13 cellular contexts compared by ENCODE assay signal in the genomic region with DNA sequence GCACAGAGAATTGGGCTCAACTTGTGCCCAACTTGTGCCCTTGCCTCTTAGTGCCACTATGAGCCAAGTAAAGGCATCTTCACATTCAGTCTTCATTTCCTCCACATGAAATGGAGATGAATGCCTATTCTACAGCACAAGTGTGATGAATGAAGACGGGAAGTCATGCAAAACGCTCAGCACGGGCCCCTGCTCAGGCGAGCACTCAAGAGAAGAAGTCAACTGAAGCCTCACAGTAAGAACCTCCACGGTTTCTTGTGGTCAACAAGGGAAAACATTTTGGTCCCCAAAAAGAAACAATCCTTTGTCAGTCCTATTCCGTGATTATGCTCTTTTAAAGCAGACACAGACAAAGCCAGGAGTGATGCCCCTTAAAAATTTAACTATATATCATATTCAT.
DNase-seq lines count a peak whose midpoint lies in the region; ATAC-seq lines count a peak whose summit lies in the region.
"Had no signal": no experiment of that assay in that cellular context is flagged by ENCODE, and none has a peak within 500 bp of the region (broad histone marks: within the 10 kb centered on the region; RNA-seq: fewer than 3 reads in every experiment).

No MANE protein-coding gene starts in this region.

- H3K4me2 ChIP-seq in BLaER1 = peak overlapping the region; percentile 89

- DNase-seq in iPS-NIHi11 (ENCODE audit: low spot score) = peak; percentile 17
- DNase-seq in stimulated activated CD4-positive, alpha-beta T cell treated with anti-CD3 and anti-CD28 coated beads, Interleukin-4, amount 100 ng/mL, for 1 hour = no peak
- DNase-seq in amniotic stem cell (lab: John Stamatoyannopoulos, UW) = no peak
- no peak for DNase-seq in effector memory CD4-positive, alpha-beta T cell
- DNase-seq: activated CD4-positive, alpha-beta memory T cell treated with anti-CD3 and anti-CD28 coated beads, Interleukin-2, amount 10 ng/mL, durations not matched to agents 7 days and 5 days; BE2C; dorsolateral prefrontal cortex; foreskin keratinocyte; NCI-H1436 had no signal

- H3K27ac ChIP-seq in BLaER1 (peak overlapping the region; percentile 96), HUES48 (ENCODE audit: low read depth, low read length) (peak overlapping the region; percentile 77)
- no peak overlapping the region for H3K27ac ChIP-seq in effector memory CD4-positive, alpha-beta T cell (ENCODE audit: insufficient read depth, low read length, poor library complexity, severe bottlenecking)
- H3K27ac ChIP-seq: foreskin keratinocyte had no signal

- H3K4me3 ChIP-seq in BLaER1 (peak overlapping the region; percentile 41), HUES48 (ENCODE audit: low read depth, low read length) (no peak overlapping the region)
- H3K4me3 ChIP-seq in effector memory CD4-positive, alpha-beta T cell (ENCODE audit: insufficient read depth, low read depth, low read length, poor library complexity, severe bottlenecking) = no peak overlapping the region
- H3K4me3 ChIP-seq: dorsolateral prefrontal cortex had no signal

- no peaks in the 10 kb centered on the region for H4K20me1 ChIP-seq in BLaER1

- H3K9me3 ChIP-seq in BLaER1 (0 out of 2 replicates have a peak, but pooled peaks cover 6% of the 10 kb centered on the region), HUES48 (ENCODE audit: control insufficient read depth, insufficient read depth, low read length) (no peaks in the 10 kb centered on the region)
- H3K9me3 ChIP-seq in effector memory CD4-positive, alpha-beta T cell (ENCODE audit: control insufficient read depth, low read length) = no peaks in the 10 kb centered on the region
- H3K9me3 ChIP-seq: BE2C had no signal

- ATAC-seq in GM18502 (IDR thresholded peaks at IDR 0.05; ENCODE audit: poor library complexity, unreplicated experiment) (peak; percentile 37), HG02938 (IDR thresholded peaks at IDR 0.05; ENCODE audit: unreplicated experiment) (no peak)
- ATAC-seq: foreskin keratinocyte had no signal

- H3K4me1 ChIP-seq in BLaER1 = peaks cover 98% of the 10 kb centered on the region
- peaks cover 70% of the 10 kb centered on the region for H3K4me1 ChIP-seq in HUES48 (ENCODE audit: control insufficient read depth, insufficient read depth, low read length)
- H3K4me1 ChIP-seq in effector memory CD4-positive, alpha-beta T cell (ENCODE audit: control insufficient read depth, insufficient read depth, low read length, poor library complexity, severe bottlenecking) = peaks cover 12% of the 10 kb centered on the region

- H3K27me3 ChIP-seq in BLaER1 (no peaks in the 10 kb centered on the region), HUES48 (ENCODE audit: control insufficient read depth, insufficient read depth, low read length) (no peaks in the 10 kb centered on the region)
- no peaks in the 10 kb centered on the region for H3K27me3 ChIP-seq in effector memory CD4-positive, alpha-beta T cell (replicated peaks; ENCODE audit: control insufficient read depth, insufficient read depth, low read length, poor library complexity, severe bottlenecking)
- H3K27me3 ChIP-seq: BE2C, dorsolateral prefrontal cortex, foreskin keratinocyte had no signal

- peaks cover 39% of the 10 kb centered on the region for H3K36me3 ChIP-seq in BLaER1
- peaks cover 19% of the 10 kb centered on the region for H3K36me3 ChIP-seq in HUES48 (ENCODE audit: control insufficient read depth, insufficient read depth, low read length)
- peaks cover 52% of the 10 kb centered on the region for H3K36me3 ChIP-seq in effector memory CD4-positive, alpha-beta T cell (ENCODE audit: control insufficient read depth, insufficient read depth, low read length)

- peak overlapping the region; percentile 83 for H3K9ac ChIP-seq in BLaER1
- H3K9ac ChIP-seq in HUES48 (ENCODE audit: low read depth, low read length) = no peak overlapping the region
